Comparison of ENCODE assay signal across 20 cellular contexts in genomic region chr2:173978447-173978846, GRCh38. TPM values are rescaled to one million over a fixed set of nuclear protein-coding genes. Genes with fewer than 3 reads are reported as not detected.
A peak's percentile ranks its signal among the peaks of the same experiment; 100 is the strongest.
DNase-seq lines count a peak whose midpoint lies in the region; ATAC-seq, FAIRE-seq and TF ChIP-seq lines count a peak whose summit lies in the region.
"Had no signal": no experiment of that assay in that cellular context is flagged by ENCODE, and none has a peak within 500 bp of the region (broad histone marks: within the 10 kb centered on the region; RNA-seq: fewer than 3 reads in every experiment).

No MANE protein-coding gene starts in this region.

- H3K4me3 ChIP-seq in breast epithelium (no peak overlapping the region), GM12878 (no peak overlapping the region), lower lobe of right lung (no peak overlapping the region)
- H3K4me3 ChIP-seq: GM23338, SJCRH30, thyroid gland had no signal

- peaks cover 8 to 12% of the 10 kb centered on the region in 2 donors for H3K4me1 ChIP-seq in breast epithelium
- H3K4me1 ChIP-seq in GM12878 (ENCODE audit: control insufficient read depth, insufficient read depth, low read length) = no peaks in the 10 kb centered on the region
- H3K4me1 ChIP-seq in lower lobe of right lung = no peaks in the 10 kb centered on the region

- no peaks in the 10 kb centered on the region for H4K20me1 ChIP-seq in GM12878 (ENCODE audit: control insufficient read depth, insufficient read depth)

- H3K27me3 ChIP-seq in breast epithelium (no peaks in the 10 kb centered on the region), GM12878 (replicated peaks in 1 of 2; ENCODE audit: control insufficient read depth in 2 of 2, insufficient read depth in 2 of 2, low read length in 1 of 2) (no peaks in the 10 kb centered on the region), lower lobe of right lung (ENCODE audit: low read depth) (no peaks in the 10 kb centered on the region)
- H3K27me3 ChIP-seq: SJCRH30, thyroid gland had no signal

- no TSS peak for BruUV-seq in MCF 10A (replicated peaks; lab: Mats Ljungman, UMichigan)
- no TSS peak for BruUV-seq in GM12878 (replicated peaks; lab: Mats Ljungman, UMichigan)

- CTCF ChIA-PET in MCF 10A (lab: Yijun Ruan, JAX) (interaction anchor here (0.6 kb wide), 2 partner anchors 85 to 218 kb away, joined by 3 read pairs; no protein-coding TSS in a partner anchor), GM12878 (lab: Yijun Ruan, JAX) (no interaction called here)

- H3K4me1 Mint-ChIP-seq in MCF 10A (ENCODE audit: insufficient read depth, unreplicated experiment) = peaks cover 25% of the 10 kb centered on the region

- no peak overlapping the region for H3K9ac ChIP-seq in GM12878 (ENCODE audit: control insufficient read depth, insufficient read depth, low read length)

- DNase-seq in MCF 10A (ENCODE audit: unreplicated experiment) (peak; percentile 50), breast epithelium (ENCODE audit: low spot score in 2 of 2) (no peak), M059J (ENCODE audit: low read depth) (peak; percentile 47), GM12878 (ENCODE audit: low read depth, low spot score) (no peak), MV-4-11 (lab: John Stamatoyannopoulos, UW) (no peak), lower lobe of right lung (no peak), GM12891 (ENCODE audit: insufficient read length, low spot score) (no peak)
- peak; percentile 47 for DNase-seq in stimulated activated CD4-positive, alpha-beta T cell treated with anti-CD3 and anti-CD28 coated beads, Interleukin-4, amount 100 ng/mL, for 24 hours
- DNase-seq: central memory CD4-positive, alpha-beta T cell; effector CD8-positive, alpha-beta T cell; hypothalamus; NCI-H146; retina; T1000; thyroid gland had no signal

- H3K9me3 ChIP-seq in breast epithelium (no peaks in the 10 kb centered on the region), GM12878 (replicated peaks; ENCODE audit: control insufficient read depth, insufficient read depth, low read length) (no peaks in the 10 kb centered on the region), lower lobe of right lung (no peaks in the 10 kb centered on the region)
- H3K9me3 ChIP-seq: SJCRH30, thyroid gland had no signal

- H2AFZ ChIP-seq in GM12878 (ENCODE audit: control insufficient read depth, low read depth, low read length) = no peak overlapping the region
- H2AFZ ChIP-seq: GM23338 had no signal

- H3K36me3 Mint-ChIP-seq in MCF 10A (ENCODE audit: insufficient read depth, unreplicated experiment) = no peaks in the 10 kb centered on the region
- H3K36me3 Mint-ChIP-seq: mesothelial cell of epicardium had no signal

- no peak overlapping the region for H3K4me3 Mint-ChIP-seq in MCF 10A (ENCODE audit: unreplicated experiment)
- H3K4me3 Mint-ChIP-seq: GM23338, mesothelial cell of epicardium, neural crest cell had no signal

- WGBS in GM12878 (ENCODE audit: insufficient coverage, insufficient replicate concordance, low lambda C conversion rate, missing lambda C conversion rate) = 83% methylated on average over 1 of the region's 1 CpG

- intact Hi-C loops in MCF 10A (cut with micrococcal nuclease) = no loop called here
- intact Hi-C loops in breast epithelium (cut with DNase I; ENCODE audit: low total_unique reads) = no loop called here
- intact Hi-C loops in GM12878 (cut with micrococcal nuclease; ENCODE audit: unreplicated experiment) = no loop called here
- intact Hi-C loops in lower lobe of right lung (cut with DNase I) = no loop called here

- SMC1A ChIA-PET in GM12878 (lab: Charles Lee; ENCODE audit: uncharacterized antibody, unreplicated experiment) = no interaction called here

- H3K27me3 Mint-ChIP-seq in MCF 10A (ENCODE audit: insufficient read depth, unreplicated experiment) = no peaks in the 10 kb centered on the region

- in situ Hi-C loops in GM12878 (cut with MboI) = no loop called here

- no peak for TF ChIP-seq RAD21 in GM12878 (IDR thresholded peaks at IDR 0.05; ENCODE audit: insufficient read depth, low read depth, low read length)

- POLR2A ChIA-PET in MCF 10A (lab: Yijun Ruan, JAX) = interaction anchor here (0.6 to 3.0 kb wide), 5 partner anchors 12 to 52 kb away, joined by 3 to 20 read pairs (median 3); partner anchors contain the start of gene SP3
- POLR2A ChIA-PET in GM12878 (lab: Charles Lee) = no interaction called here

- H3K27ac ChIP-seq in breast epithelium (no peak overlapping the region), GM12878 (ENCODE audit: control insufficient read depth, insufficient read depth) (no peak overlapping the region), lower lobe of right lung (no peak overlapping the region)
- H3K27ac ChIP-seq: SJCRH30, thyroid gland had no signal

- H3K36me3 ChIP-seq in breast epithelium (no peaks in the 10 kb centered on the region), GM12878 (ENCODE audit: control insufficient read depth in 2 of 2, insufficient read depth in 2 of 2, low read length in 1 of 2) (no peaks in the 10 kb centered on the region), lower lobe of right lung (no peaks in the 10 kb centered on the region)
- H3K36me3 ChIP-seq: SJCRH30, thyroid gland had no signal

- TF ChIP-seq POLR2A in breast epithelium (IDR thresholded peaks at IDR 0.05) (no peak), GM12878 (IDR thresholded peaks at IDR 0.05; ENCODE audit: low read depth, low read length) (no peak), GM12891 (IDR thresholded peaks at IDR 0.05; ENCODE audit: low read depth, low read length) (no peak)

- H3K9me3 Mint-ChIP-seq in MCF 10A (ENCODE audit: unreplicated experiment) = no peaks in the 10 kb centered on the region
- H3K9me3 Mint-ChIP-seq: GM23338, neural crest cell had no signal

- TF ChIP-seq EP300 in GM12878 (IDR thresholded peaks at IDR 0.05; ENCODE audit: borderline replicate concordance in 1 of 2, control insufficient read depth in 1 of 2, low read depth in 2 of 2, low read length in 2 of 2) = no peak

- RAD21 ChIA-PET in GM12878 (lab: Charles Lee; ENCODE audit: unreplicated experiment) = interaction anchor here (0.5 kb wide), 1 partner anchor 20 kb away, joined by 3 read pairs; no protein-coding TSS in a partner anchor

- H3K79me2 ChIP-seq in GM12878 (ENCODE audit: control insufficient read depth, insufficient read depth, low read length) = no peaks in the 10 kb centered on the region

- no peak overlapping the region for H3K4me2 ChIP-seq in GM12878 (ENCODE audit: control insufficient read depth, insufficient read depth)
- H3K4me2 ChIP-seq: GM23338 had no signal

- no peak for FAIRE-seq in GM12878 (lab: Jason Lieb, UNC)
- no peak for FAIRE-seq in GM12891 (lab: Jason Lieb, UNC)
- FAIRE-seq: G401.6 had no signal

- H3K27ac Mint-ChIP-seq in MCF 10A (ENCODE audit: low read depth, unreplicated experiment) = no peak overlapping the region
- H3K27ac Mint-ChIP-seq: GM23338, mesothelial cell of epicardium had no signal

- ATAC-seq in GM12878 = 0 out of 3 replicates have a peak, but pooled peaks have one; percentile 31
- no peak for ATAC-seq in lower lobe of right lung
- ATAC-seq: GM23338 had no signal

- TF ChIP-seq CTCF in MCF 10A (IDR thresholded peaks at IDR 0.05; ENCODE audit: unreplicated experiment) (no peak), breast epithelium (IDR thresholded peaks at IDR 0.05) (no peak), GM12878 (IDR thresholded peaks at IDR 0.05 in 2 of 3, conservative IDR thresholded peaks at IDR 0.05 in 1 of 3; ENCODE audit: control insufficient read depth in 2 of 3, extremely low read depth in 1 of 3, insufficient read depth in 1 of 3, low read depth in 3 of 3, low read length in 3 of 3) (no peak), lower lobe of right lung (IDR thresholded peaks at IDR 0.05) (no peak)

TF ChIP-seq in GM12891, 5 proteins besides CTCF, POLR2A, EP300 and RAD21:
- TF ChIP-seq POU2F2 (IDR thresholded peaks at IDR 0.05; ENCODE audit: low read depth, low read length) = no peak
- TF ChIP-seq POLR2AphosphoS5 (IDR thresholded peaks at IDR 0.05; ENCODE audit: low read depth, low read length) = no peak
- TF ChIP-seq SPI1 (IDR thresholded peaks at IDR 0.05; ENCODE audit: low read depth, low read length) = no peak
- no peak for TF ChIP-seq PAX5 (IDR thresholded peaks at IDR 0.05; ENCODE audit: insufficient read depth, low read length, severe bottlenecking)
- no peak for TF ChIP-seq TAF1 (IDR thresholded peaks at IDR 0.05; ENCODE audit: low read depth, low read length)

RNA-seq across cellular contexts. Expression of gene SP3, which starts 13.3 kb away (rescaled TPM):
- total RNA-seq in MCF 10A (2022) = 62.1 and 73.8 TPM in 2 replicates
- total RNA-seq in breast epithelium = 100 to 1,000 TPM; 104 to 174 (median 134) TPM
- 55.9 and 98.8 TPM in 2 replicates for total RNA-seq in M059J (2014; rRNA removed; shearing (Covaris generic))
- 171 and 179 TPM in 2 replicates for total RNA-seq in GM12878 (2013; cell fraction: nucleolus; rRNA removed)
- 81.8 and 82.6 TPM in 2 replicates for total RNA-seq in GM12878 (2014; rRNA removed)
- total RNA-seq in GM12878 (2014; rRNA removed; fragmentation: Illumina TruSeq; extraction: Trizol) = 85.2 and 87.6 TPM in 2 replicates
- total RNA-seq in GM12878 (2021) = 70.7 and 74.8 TPM in 2 replicates
- polyA plus RNA-seq in GM12878 (2011; ENCODE audit: low read depth) = 17.5 TPM
- 71.0 and 94.6 TPM in 2 replicates for polyA plus RNA-seq in GM12878 (2011; rRNA removed)
- 31.1 and 34.6 TPM in 2 replicates for polyA plus RNA-seq in GM12878 (2011; cell fraction: cytosol; rRNA removed)
- polyA plus RNA-seq in GM12878 (2011; cell fraction: nucleus; rRNA removed) = 36.5 and 43.8 TPM in 2 replicates
- polyA plus RNA-seq in GM12878 (2012) = 19.5 and 25.2 TPM in 2 replicates
- polyA plus RNA-seq in GM12878 (2014; fragmentation: Illumina TruSeq; extraction: Trizol) = 62.3 and 80.9 TPM in 2 replicates
- polyA plus RNA-seq in GM12878 (2014; fragmentation: Nextera tagmentation; extraction: Ambion mirVana) = 10 to 100 TPM in 1 of 2 experiments, 1 to 10 TPM in 1; 9.9 to 12.2 TPM
- polyA plus RNA-seq in GM12878 (2014; rRNA removed) = 42.4 TPM in 2 replicates
- 10 to 100 TPM; 35.8 to 36.2 TPM for polyA plus RNA-seq in GM12878 (2016; fragmentation: Nextera tagmentation; extraction: Ambion mirVana)
- polyA minus RNA-seq in GM12878 (2011; rRNA and poly(A)+ RNA removed) = 114 and 144 TPM in 2 replicates
- 35.6 and 37.4 TPM in 2 replicates for polyA minus RNA-seq in GM12878 (2011; cell fraction: cytosol; rRNA and poly(A)+ RNA removed)
- polyA minus RNA-seq in GM12878 (2011; cell fraction: nucleus; rRNA and poly(A)+ RNA removed) = 87.9 and 121 TPM in 2 replicates
- total RNA-seq in lower lobe of right lung = 77.0 TPM
- 19.9 TPM for polyA plus RNA-seq in GM12891 (2012; ENCODE audit: low read depth, missing spikeins)

Comparison
In these comparisons a context has a peak if more than half of its experiments do, and no peak if none do; other contexts are left out.
1. DNase-seq: peak in MCF 10A (single experiment), M059J (single experiment) and stimulated activated CD4-positive, alpha-beta T cell treated with anti-CD3 and anti-CD28 coated beads, Interleukin-4, amount 100 ng/mL, for 24 hours (single experiment); none in breast epithelium (0 of 2), GM12878 (single experiment), MV-4-11 (single experiment), lower lobe of right lung (single experiment) and GM12891 (single experiment).